In genomic region chr7:55573526-55573925, GRCh38 we compare ENCODE assay signal across 1 cellular context.
TF ChIP-seq lines count a peak whose summit lies in the region.

No MANE protein-coding gene starts in this region.

TF ChIP-seq in GM12878, 131 proteins besides CTCF, POLR2A, EP300 and RAD21 (continued from another document):
- TF ChIP-seq REST (IDR thresholded peaks at IDR 0.05; ENCODE audit: low read depth, low read length): no peak
- TF ChIP-seq PML (IDR thresholded peaks at IDR 0.05; ENCODE audit: low read length): no peak
- no peak for TF ChIP-seq ZNF592 (IDR thresholded peaks at IDR 0.05)
- no peak for TF ChIP-seq BMI1 (IDR thresholded peaks at IDR 0.05; ENCODE audit: borderline replicate concordance)
- TF ChIP-seq SPI1 (IDR thresholded peaks at IDR 0.05; ENCODE audit: borderline replicate concordance, insufficient read depth, low read depth, low read length): no peak
- TF ChIP-seq IKZF1 (conservative IDR thresholded peaks at IDR 0.05): no peak
TF ChIP-seq in GM12878: peak in this region for 0.
